Comparison of ENCODE assay signal across 25 cellular contexts in genomic region chr5:139167052-139167451, GRCh38.
"Had no signal": no experiment of that assay in that cellular context is flagged by ENCODE, and none has a peak within 500 bp of the region (broad histone marks: within the 10 kb centered on the region; RNA-seq: fewer than 3 reads in every experiment).

No MANE protein-coding gene starts in this region.

- H3K4me2 ChIP-seq: SK-N-SH had no signal

- H3K4me3 ChIP-seq: Peyer's patch, SJCRH30 had no signal

- H3K27me3 ChIP-seq: Peyer's patch, SJCRH30 had no signal

- H3K27ac Mint-ChIP-seq: activated CD4-positive, alpha-beta memory T cell treated with anti-CD3 and anti-CD28 coated beads for 36 hours; activated CD4-positive, alpha-beta T cell treated with anti-CD3 and anti-CD28 coated beads, Interleukin-2, amount 10 ng/mL, durations not matched to agents 7 days and 5 days; activated naive CD4-positive, alpha-beta T cell treated with anti-CD3 and anti-CD28 coated beads, Interleukin-2, amount 10 ng/mL, durations not matched to agents 7 days and 5 days; activated naive CD8-positive, alpha-beta T cell treated with anti-CD3 and anti-CD28 coated beads for 36 hours; activated T-helper 2 cell treated with anti-CD3 and anti-CD28 coated beads, Interferon-gamma antibody, Interleukin-2, Interleukin-4, amounts not matched to agents 10 μg/mL and 5 μg/mL and 100 μg/mL, durations not matched to agents 14 hours and 24 hours and 36 hours had no signal

- H3K4me3 Mint-ChIP-seq: activated CD4-positive, alpha-beta memory T cell treated with anti-CD3 and anti-CD28 coated beads for 36 hours; activated CD4-positive, alpha-beta T cell treated with anti-CD3 and anti-CD28 coated beads, Interleukin-2, amount 10 ng/mL, durations not matched to agents 7 days and 5 days; activated naive CD4-positive, alpha-beta T cell treated with anti-CD3 and anti-CD28 coated beads, Interleukin-2, amount 10 ng/mL, durations not matched to agents 7 days and 5 days; activated naive CD8-positive, alpha-beta T cell treated with anti-CD3 and anti-CD28 coated beads for 36 hours had no signal

- H3K4me1 Mint-ChIP-seq: activated CD4-positive, alpha-beta T cell treated with anti-CD3 and anti-CD28 coated beads, Interleukin-2, amount 10 ng/mL, durations not matched to agents 7 days and 5 days had no signal

- H3K9me2 ChIP-seq: SK-N-SH had no signal

- H3K27me3 Mint-ChIP-seq: activated CD4-positive, alpha-beta memory T cell treated with anti-CD3 and anti-CD28 coated beads for 36 hours; activated CD4-positive, alpha-beta T cell treated with anti-CD3 and anti-CD28 coated beads, Interleukin-2, amount 10 ng/mL, durations not matched to agents 7 days and 5 days; activated naive CD4-positive, alpha-beta T cell treated with anti-CD3 and anti-CD28 coated beads, Interleukin-2, amount 10 ng/mL, durations not matched to agents 7 days and 5 days; activated naive CD8-positive, alpha-beta T cell treated with anti-CD3 and anti-CD28 coated beads for 36 hours had no signal

- DNase-seq: activated CD4-positive, alpha-beta memory T cell treated with anti-CD3 and anti-CD28 coated beads for 36 hours; activated CD4-positive, alpha-beta T cell treated with anti-CD3 and anti-CD28 coated beads, Interleukin-2, amount 10 ng/mL, durations not matched to agents 7 days and 5 days; activated CD4-positive, CD25-positive, alpha-beta regulatory T cell; activated CD8-positive, alpha-beta memory T cell treated with anti-CD3 and anti-CD28 coated beads for 24 hours; activated gamma-delta T cell treated with Interleukin-2 at 50 U/mL for 16 hours; activated naive CD4-positive, alpha-beta T cell treated with anti-CD3 and anti-CD28 coated beads, Interleukin-2, amount 10 ng/mL, durations not matched to agents 7 days and 5 days; activated naive CD8-positive, alpha-beta T cell treated with anti-CD3 and anti-CD28 coated beads for 36 hours; activated T-cell treated with anti-CD3 and anti-CD28 coated beads, Interleukin-2, amount 50 U/mL, for 48 hours; KBM-7; NCI-H1092; NCI-H1417; NCI-H1694; NCI-H2029; NCI-H345; NCI-H510A; NCI-H526 treated with DMSO at 0.1 percent for 48 hours; NCI-H82; OCI-M1; Peyer's patch; Right ventricle myocardium superior; SJCRH30; SK-N-SH; T-helper 1 cell had no signal

- H3K4me1 ChIP-seq: Peyer's patch, SJCRH30 had no signal

- H3K9me3 ChIP-seq: SK-N-SH had no signal

- H3K27ac ChIP-seq: Peyer's patch, RWPE1, SJCRH30 had no signal

- H3K36me3 ChIP-seq: Peyer's patch, SJCRH30 had no signal
